15 cellular contexts compared by ENCODE assay signal in the genomic region with DNA sequence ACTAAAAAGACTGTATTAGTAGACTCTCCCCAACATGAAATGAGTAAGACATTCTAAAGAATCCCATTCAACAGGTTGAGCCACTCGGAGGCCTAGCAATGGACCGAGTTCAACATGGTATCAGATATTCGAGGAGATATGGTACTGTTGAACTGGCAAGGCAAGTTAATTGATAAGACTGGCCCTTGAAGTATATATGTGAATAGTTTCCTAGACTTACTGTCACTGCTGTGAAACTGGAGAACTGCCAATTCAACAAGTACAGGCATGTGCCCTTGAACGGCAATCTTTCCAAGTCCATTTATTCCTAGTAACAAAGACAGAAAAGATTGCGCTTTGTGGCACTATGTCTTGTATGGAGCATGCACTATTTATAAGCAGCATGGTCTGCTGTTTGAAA. TPM values are rescaled to one million over a fixed set of nuclear protein-coding genes. Genes with fewer than 3 reads are reported as not detected.
DNase-seq lines count a peak whose midpoint lies in the region; ATAC-seq, FAIRE-seq and TF ChIP-seq lines count a peak whose summit lies in the region.
"Had no signal": no experiment of that assay in that cellular context is flagged by ENCODE, and none has a peak within 500 bp of the region (broad histone marks: within the 10 kb centered on the region; RNA-seq: fewer than 3 reads in every experiment).

No MANE protein-coding gene starts in this region.

- no peak overlapping the region for H3K9ac ChIP-seq in astrocyte (ENCODE audit: low read length)

- no peak overlapping the region for H2AFZ ChIP-seq in astrocyte (ENCODE audit: low read depth, low read length)

- intact Hi-C loops in right cardiac atrium (cut with DNase I) (no loop called here), stomach (cut with DNase I; ENCODE audit: low total_unique reads) (no loop called here)
- intact Hi-C loops in naive thymus-derived CD4-positive, alpha-beta T cell (cut with micrococcal nuclease): no loop called here

- ATAC-seq in right cardiac atrium: peak; percentile 2 to 35
- no peak for ATAC-seq in naive thymus-derived CD4-positive, alpha-beta T cell
- ATAC-seq: left lobe of liver, SK-N-SH treated with all-trans-retinoic acid at 6 μM for 48 hours had no signal

- DNase-seq in LHCN-M2 (ENCODE audit: low read depth): peak; percentile 43
- DNase-seq in astrocyte (ENCODE audit: low read depth): no peak
- DNase-seq in right cardiac atrium: no peak
- DNase-seq in stomach: peak; percentile 76
- no peak for DNase-seq in erythroblast (lab: John Stamatoyannopoulos, UW)
- no peak for DNase-seq in naive thymus-derived CD4-positive, alpha-beta T cell
- no peak for DNase-seq in stimulated activated naive CD4-positive, alpha-beta T cell treated with Interleukin-2 at 50 U/mL for 16 hours (lab: John Stamatoyannopoulos, UW)
- no peak for DNase-seq in NCI-H2107 treated with DMSO at 0.1 percent for 48 hours (lab: John Stamatoyannopoulos, UW; ENCODE audit: unreplicated experiment)
- DNase-seq: activated B cell treated with CpG ODN at 0.5 μM for 24 hours, GDM1, glutamatergic neuron, HFFc6, NCI-H146 had no signal

- H3K36me3 Mint-ChIP-seq in astrocyte (ENCODE audit: low read depth, unreplicated experiment): peaks cover 35% of the 10 kb centered on the region
- H3K36me3 Mint-ChIP-seq in naive thymus-derived CD4-positive, alpha-beta T cell: no peaks in the 10 kb centered on the region

- CTCF ChIA-PET in naive thymus-derived CD4-positive, alpha-beta T cell (lab: Charles Lee): no interaction called here

- no peaks in the 10 kb centered on the region for H3K9me3 Mint-ChIP-seq in astrocyte (ENCODE audit: unreplicated experiment)
- peaks cover 0 to 11% (median 3%) of the 10 kb centered on the region in 11 donors for H3K9me3 Mint-ChIP-seq in naive thymus-derived CD4-positive, alpha-beta T cell
- H3K9me3 Mint-ChIP-seq: HFFc6 had no signal

- no peaks in the 10 kb centered on the region for H3K9me3 ChIP-seq in astrocyte (ENCODE audit: insufficient read depth, low read depth, low read length)
- no peaks in the 10 kb centered on the region for H3K9me3 ChIP-seq in right cardiac atrium (ENCODE audit: control insufficient read depth, low read length)
- no peaks in the 10 kb centered on the region for H3K9me3 ChIP-seq in stomach
- H3K9me3 ChIP-seq in naive thymus-derived CD4-positive, alpha-beta T cell (ENCODE audit: control insufficient read depth in 2 of 3, low read length in 3 of 3): no peaks in the 10 kb centered on the region

- POLR2A ChIA-PET in naive thymus-derived CD4-positive, alpha-beta T cell (lab: Charles Lee): no interaction called here

- H4K20me1 ChIP-seq in astrocyte (ENCODE audit: insufficient read depth, low read length): peaks cover 95% of the 10 kb centered on the region

- peaks cover 100% of the 10 kb centered on the region for H3K79me2 ChIP-seq in astrocyte (ENCODE audit: insufficient read depth, low read length)

- H3K4me2 ChIP-seq in astrocyte (ENCODE audit: low read length): no peak overlapping the region

- peak overlapping the region; percentile 54 for H3K27ac Mint-ChIP-seq in astrocyte (ENCODE audit: unreplicated experiment)
- H3K27ac Mint-ChIP-seq in naive thymus-derived CD4-positive, alpha-beta T cell: no peak overlapping the region
- H3K27ac Mint-ChIP-seq: activated B cell treated with CpG ODN at 0.5 μM for 24 hours, HFFc6 had no signal

- TF ChIP-seq POLR2A in stomach (IDR thresholded peaks at IDR 0.05): no peak
- no peak for TF ChIP-seq POLR2A in erythroblast (IDR thresholded peaks at IDR 0.05; ENCODE audit: low read length)

- no peaks in the 10 kb centered on the region for H3K27me3 Mint-ChIP-seq in astrocyte (ENCODE audit: low read depth, unreplicated experiment)
- peaks cover 0 to 9% (median 0%) of the 10 kb centered on the region in 5 donors for H3K27me3 Mint-ChIP-seq in naive thymus-derived CD4-positive, alpha-beta T cell
- H3K27me3 Mint-ChIP-seq: activated B cell treated with CpG ODN at 0.5 μM for 24 hours had no signal

- H3K4me1 ChIP-seq in astrocyte (ENCODE audit: insufficient read depth, low read length) (peaks cover 19% of the 10 kb centered on the region), right cardiac atrium (ENCODE audit: control insufficient read depth, insufficient read depth, low read length) (peaks cover 18% of the 10 kb centered on the region), stomach (peaks cover 25 to 75% (median 49%) of the 10 kb centered on the region in 4 donors)
- no peaks in the 10 kb centered on the region for H3K4me1 ChIP-seq in naive thymus-derived CD4-positive, alpha-beta T cell (ENCODE audit: control insufficient read depth in 2 of 2, insufficient read depth in 2 of 2, low read length in 2 of 2)

- TF ChIP-seq CTCF in astrocyte (IDR thresholded peaks at IDR 0.05; ENCODE audit: insufficient read depth, low read depth, low read length) (no peak), stomach (IDR thresholded peaks at IDR 0.05) (no peak)

- FAIRE-seq in astrocyte (lab: Jason Lieb, UNC): no peak

- H3K36me3 ChIP-seq in astrocyte (ENCODE audit: insufficient read depth, low read length): peaks cover 11% of the 10 kb centered on the region
- H3K36me3 ChIP-seq in stomach: no peaks in the 10 kb centered on the region
- H3K36me3 ChIP-seq in naive thymus-derived CD4-positive, alpha-beta T cell (ENCODE audit: control insufficient read depth in 2 of 3, insufficient read depth in 3 of 3, low read length in 3 of 3): no peaks in the 10 kb centered on the region

- no peak for TF ChIP-seq EP300 in stomach (IDR thresholded peaks at IDR 0.05)

- H3K4me3 ChIP-seq in astrocyte (ENCODE audit: insufficient read depth, low read depth, low read length): no peak overlapping the region
- no peak overlapping the region for H3K4me3 ChIP-seq in right cardiac atrium (ENCODE audit: low read length)
- H3K4me3 ChIP-seq in stomach: no peak overlapping the region
- no peak overlapping the region for H3K4me3 ChIP-seq in naive thymus-derived CD4-positive, alpha-beta T cell (ENCODE audit: low read length)

- no peaks in the 10 kb centered on the region for H3K27me3 ChIP-seq in astrocyte (ENCODE audit: insufficient read depth, low read length)
- H3K27me3 ChIP-seq in right cardiac atrium (ENCODE audit: control insufficient read depth, insufficient read depth): no peaks in the 10 kb centered on the region
- H3K27me3 ChIP-seq in stomach: no peaks in the 10 kb centered on the region
- no peaks in the 10 kb centered on the region for H3K27me3 ChIP-seq in naive thymus-derived CD4-positive, alpha-beta T cell (ENCODE audit: control insufficient read depth in 2 of 2, insufficient read depth in 2 of 2, low read length in 2 of 2)

- peaks cover 62% of the 10 kb centered on the region for H3K4me1 Mint-ChIP-seq in astrocyte (ENCODE audit: low read depth, unreplicated experiment)
- H3K4me1 Mint-ChIP-seq in naive thymus-derived CD4-positive, alpha-beta T cell: peaks cover 0 to 2% (median 0%) of the 10 kb centered on the region in 7 donors
- H3K4me1 Mint-ChIP-seq: activated B cell treated with CpG ODN at 0.5 μM for 24 hours had no signal

- WGBS in right cardiac atrium: 40% methylated on average over 5 of the region's 5 CpGs
- 28 to 47% (median 34%) methylated on average over 5 of the region's 5 CpGs for WGBS in stomach, 5 donors

- H3K4me3 Mint-ChIP-seq in astrocyte (ENCODE audit: unreplicated experiment): no peak overlapping the region
- no peak overlapping the region for H3K4me3 Mint-ChIP-seq in naive thymus-derived CD4-positive, alpha-beta T cell
- H3K4me3 Mint-ChIP-seq: activated B cell treated with CpG ODN at 0.5 μM for 24 hours, HFFc6 had no signal

- H3K27ac ChIP-seq in astrocyte (ENCODE audit: low read depth, low read length): no peak overlapping the region
- peak overlapping the region; percentile 36 for H3K27ac ChIP-seq in right cardiac atrium (ENCODE audit: low read length)
- peak overlapping the region in 4 of 5 donors; percentile 36 to 77 (median 67) for H3K27ac ChIP-seq in stomach
- H3K27ac ChIP-seq in naive thymus-derived CD4-positive, alpha-beta T cell (ENCODE audit: low read depth, low read length): no peak overlapping the region

RNA-seq across cellular contexts. Expression of a gene that starts 24.4 kb away (rescaled TPM):
- total RNA-seq in LHCN-M2 (2014; rRNA removed) (269 and 277 TPM in 2 replicates), astrocyte (590 and 591 TPM in 2 replicates), right cardiac atrium (10 to 100 TPM; 76.7 to 95.2 (median 82.9) TPM), stomach (100 to 1,000 TPM in 3 of 5 donors, 10 to 100 TPM in 2; 57.8 to 272 (median 104) TPM)
- 114 TPM for polyA plus RNA-seq in LHCN-M2 (2012)
- polyA plus RNA-seq in right cardiac atrium (29.7 TPM), stomach (10 to 100 TPM in 1 of 3 donors, 1 to 10 TPM in 2; 8.2 to 17.9 (median 8.7) TPM)
- total RNA-seq in naive thymus-derived CD4-positive, alpha-beta T cell: under 1 TPM in 1 of 5 experiments, not detected in 4; 0.05 TPM
- not detected for polyA plus RNA-seq in naive thymus-derived CD4-positive, alpha-beta T cell
- total RNA-seq: activated B cell treated with CpG ODN at 0.5 μM for 24 hours had no signal

Comparison
In these comparisons a context has a peak if more than half of its experiments do, and no peak if none do; other contexts are left out.
1. DNase-seq: peak in LHCN-M2 (single experiment) and stomach (single experiment); none in astrocyte (single experiment), right cardiac atrium (0 of 3), erythroblast (0 of 2), naive thymus-derived CD4-positive, alpha-beta T cell (0 of 9), stimulated activated naive CD4-positive, alpha-beta T cell treated with Interleukin-2 at 50 U/mL for 16 hours (single experiment) and NCI-H2107 treated with DMSO at 0.1 percent for 48 hours (single experiment).
2. H3K27ac ChIP-seq: peak in right cardiac atrium (single experiment) and stomach (4 of 5); none in astrocyte (single experiment) and naive thymus-derived CD4-positive, alpha-beta T cell (single experiment).
3. RNA of a gene that starts 24.4 kb away (total RNA-seq): 590 to 591 TPM in astrocyte, 269 to 277 TPM in LHCN-M2, 57.8 to 272 TPM in stomach and 76.7 to 95.2 TPM in right cardiac atrium; 0.05 TPM in naive thymus-derived CD4-positive, alpha-beta T cell; every median in the first group is over 10 times any median in the second.